ENCODE assay signal across 8 cellular contexts in the genomic region with DNA sequence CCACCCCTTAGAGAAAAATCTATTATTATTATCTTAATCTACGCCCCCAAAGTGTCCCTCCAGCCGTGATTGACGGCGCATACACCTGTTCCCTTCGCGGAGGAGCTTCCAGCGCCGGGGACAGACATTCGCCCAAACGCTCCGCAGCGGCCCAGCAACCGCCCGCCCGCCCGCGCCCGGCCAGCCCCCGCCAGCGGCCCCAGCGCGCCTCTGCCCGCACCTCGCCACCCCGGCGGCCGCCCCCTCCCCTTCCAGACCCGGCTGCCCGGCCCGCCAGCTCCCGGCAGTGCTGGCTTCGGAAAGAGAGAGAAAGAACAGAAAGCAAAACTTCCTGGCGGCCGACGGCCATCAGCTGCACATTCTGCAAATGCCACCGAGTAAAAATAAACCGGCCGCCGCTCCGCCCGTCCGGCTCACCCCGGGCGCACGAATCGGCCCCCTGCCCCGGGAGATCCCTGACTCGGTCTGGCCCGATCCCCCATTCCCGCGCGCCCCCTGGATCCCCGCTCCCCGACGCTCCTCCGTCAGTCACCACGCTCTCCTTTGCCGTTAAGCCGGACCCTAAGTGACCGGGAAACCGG. TPM values are rescaled to one million over a fixed set of nuclear protein-coding genes. Genes with fewer than 3 reads are reported as not detected.
A peak's percentile ranks its signal among the peaks of the same experiment; 100 is the strongest.
DNase-seq lines count a peak whose midpoint lies in the region; ATAC-seq, FAIRE-seq and TF ChIP-seq lines count a peak whose summit lies in the region.

No MANE protein-coding gene starts in this region.

- H3K23ac ChIP-seq in mesendoderm (ENCODE audit: low read length): no peak overlapping the region

- no peak overlapping the region for H3K4ac ChIP-seq in mesendoderm (ENCODE audit: low read depth, low read length)

- H3K36me3 ChIP-seq in BE2C (no peaks in the 10 kb centered on the region), bronchial epithelial cell (ENCODE audit: control insufficient read depth, insufficient read depth, low read length) (no peaks in the 10 kb centered on the region), mesendoderm (ENCODE audit: control insufficient read depth, insufficient read depth, low read length) (no peaks in the 10 kb centered on the region)

- DNase-seq in BE2C (peak; percentile 30), HL-60 (ENCODE audit: low read depth in 1 of 2, low spot score in 1 of 2) (no peak), bronchial epithelial cell (ENCODE audit: low read depth) (no peak), mesendoderm (peak; percentile 23), NCI-H187 treated with DMSO at 0.1 percent for 48 hours (lab: John Stamatoyannopoulos, UW) (no peak), NCI-H2081 treated with DMSO at 0.1 percent for 48 hours (lab: John Stamatoyannopoulos, UW) (no peak)
- DNase-seq in activated effector memory CD4-positive, alpha-beta T cell treated with Interleukin-2 at 50 U/mL for 16 hours: no peak

- H3K4me2 ChIP-seq in mesendoderm (ENCODE audit: low read length): peak overlapping the region; percentile 3

- H2BK15ac ChIP-seq in mesendoderm (replicated peaks; ENCODE audit: low read depth): no peak overlapping the region

- TF ChIP-seq CTCF in BE2C (IDR thresholded peaks at IDR 0.05; ENCODE audit: low read depth, low read length) (no peak), HL-60 (IDR thresholded peaks at IDR 0.05; ENCODE audit: insufficient read depth, low read length) (no peak), bronchial epithelial cell (IDR thresholded peaks at IDR 0.05; ENCODE audit: insufficient read depth, low read length, severe bottlenecking) (no peak)

- H2AK5ac ChIP-seq in mesendoderm (ENCODE audit: low read length): no peak overlapping the region

- no peak overlapping the region for H4K5ac ChIP-seq in mesendoderm (ENCODE audit: low read length)

- no peaks in the 10 kb centered on the region for H3K79me2 ChIP-seq in mesendoderm (ENCODE audit: control insufficient read depth, insufficient read depth, low read length)

- H3K27ac ChIP-seq in HL-60 (replicated peaks) (no peak overlapping the region), mesendoderm (ENCODE audit: low read depth, low read length) (no peak overlapping the region)

- H3K56ac ChIP-seq in mesendoderm (ENCODE audit: low read length): peak overlapping the region; percentile 22

- H3K4me3 ChIP-seq in BE2C (ENCODE audit: low read depth, low read length): peak overlapping the region; percentile 67
- H3K4me3 ChIP-seq in HL-60 (replicated peaks; ENCODE audit: insufficient read depth, low read length): peak overlapping the region; percentile 8; the same call in 1 of the 2 replicates
- peak overlapping the region; percentile 71 for H3K4me3 ChIP-seq in bronchial epithelial cell (ENCODE audit: low read depth, low read length)
- H3K4me3 ChIP-seq in mesendoderm (ENCODE audit: low read length): no peak overlapping the region

- peaks cover 6% of the 10 kb centered on the region; the same call in 1 of the 2 replicates for H3K4me1 ChIP-seq in BE2C
- no peaks in the 10 kb centered on the region for H3K4me1 ChIP-seq in mesendoderm (ENCODE audit: control insufficient read depth, low read depth, low read length)

- no peak for FAIRE-seq in bronchial epithelial cell (lab: Jason Lieb, UNC)

- H3K18ac ChIP-seq in mesendoderm (ENCODE audit: low read length): no peak overlapping the region

- H2BK120ac ChIP-seq in mesendoderm (ENCODE audit: low read depth, low read length): no peak overlapping the region

- no peak for ATAC-seq in HG03378 (IDR thresholded peaks at IDR 0.05; ENCODE audit: unreplicated experiment)

- no peak overlapping the region for H4K8ac ChIP-seq in mesendoderm (ENCODE audit: low read depth, low read length)

- no peaks in the 10 kb centered on the region for H3K27me3 ChIP-seq in BE2C
- H3K27me3 ChIP-seq in HL-60 (ENCODE audit: insufficient read depth, poor library complexity, severe bottlenecking): peaks cover 75% of the 10 kb centered on the region
- H3K27me3 ChIP-seq in bronchial epithelial cell (ENCODE audit: control insufficient read depth, insufficient read depth, low read length): no peaks in the 10 kb centered on the region
- peaks cover 16% of the 10 kb centered on the region for H3K27me3 ChIP-seq in mesendoderm (ENCODE audit: insufficient read depth, low read length, poor library complexity)

- H3K9ac ChIP-seq in mesendoderm (ENCODE audit: low read length): no peak overlapping the region

- H2BK5ac ChIP-seq in mesendoderm (ENCODE audit: low read length): no peak overlapping the region

- no peaks in the 10 kb centered on the region for H3K79me1 ChIP-seq in mesendoderm (ENCODE audit: low read length)

- H3K9me3 ChIP-seq in BE2C: no peaks in the 10 kb centered on the region

- no CpG with 5 or more reads among the region's 61 CpGs for WGBS in mesendoderm (ENCODE audit: extremely low coverage, insufficient coverage, low lambda C conversion rate)

RNA-seq across cellular contexts. Expression of a gene that starts 1.6 kb away (rescaled TPM):
- 12.2 TPM for polyA plus RNA-seq in BE2C (2012; ENCODE audit: insufficient read depth, insufficient read length, low read depth)
- 9.2 and 12.7 TPM in 2 replicates for total RNA-seq in bronchial epithelial cell
- polyA plus RNA-seq in mesendoderm (2013, experiment 1 of 2): 4.4 TPM
- polyA plus RNA-seq in mesendoderm (2013, experiment 2 of 2): 5.1 TPM

Comparison
In these comparisons a context has a peak if more than half of its experiments do, and no peak if none do; other contexts are left out.
1. DNase-seq: peak in BE2C (single experiment) and mesendoderm (single experiment); none in HL-60 (0 of 2), bronchial epithelial cell (single experiment), NCI-H187 treated with DMSO at 0.1 percent for 48 hours (single experiment), activated effector memory CD4-positive, alpha-beta T cell treated with Interleukin-2 at 50 U/mL for 16 hours (single experiment) and NCI-H2081 treated with DMSO at 0.1 percent for 48 hours (single experiment).